8 cellular contexts compared by ENCODE assay signal in the genomic region with DNA sequence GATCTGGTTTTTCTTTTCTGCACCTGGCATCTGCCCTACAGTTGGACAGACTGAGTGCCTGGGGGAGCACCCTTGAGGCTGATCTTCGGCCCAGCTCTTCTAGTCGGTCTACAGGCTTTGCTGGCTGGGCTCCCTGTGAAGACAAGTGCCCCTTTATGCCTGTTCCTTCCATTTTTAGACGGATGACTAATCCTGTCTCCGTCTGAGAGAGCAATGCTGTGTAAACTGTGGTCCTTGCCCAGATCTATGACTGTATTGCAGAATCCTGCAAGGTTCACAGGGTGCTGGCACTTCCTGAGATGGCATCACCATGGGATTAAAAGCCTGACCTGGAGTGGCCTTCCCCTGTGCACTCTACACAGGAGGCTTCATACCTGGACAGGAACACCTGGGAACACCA. TPM values are rescaled to one million over a fixed set of nuclear protein-coding genes. Genes with fewer than 3 reads are reported as not detected.
DNase-seq lines count a peak whose midpoint lies in the region; ATAC-seq and TF ChIP-seq lines count a peak whose summit lies in the region.

No MANE protein-coding gene starts in this region.

- H3K4me1 ChIP-seq in SJSA1 (replicated peaks): peaks cover 13% of the 10 kb centered on the region

- H3K9me3 ChIP-seq in SJSA1 (replicated peaks): no peaks in the 10 kb centered on the region

- H3K36me3 ChIP-seq in SJSA1: no peaks in the 10 kb centered on the region

- no peak for TF ChIP-seq CTCF in retinal pigment epithelial cell (conservative IDR thresholded peaks at IDR 0.05; ENCODE audit: low read depth, low read length)

- DNase-seq in H4 (ENCODE audit: low spot score): peak; percentile 91
- peak; percentile 72 to 73 for DNase-seq in SJSA1 (ENCODE audit: low read depth in 1 of 2, low spot score in 2 of 2)
- peak; percentile 95 for DNase-seq in foreskin melanocyte
- DNase-seq in retinal pigment epithelial cell (ENCODE audit: low read depth): peak; percentile 95
- no peak for DNase-seq in NCI-H1092 treated with DMSO at 0.1 percent for 48 hours (lab: John Stamatoyannopoulos, UW)

- H3K27me3 ChIP-seq in SJSA1 (replicated peaks): no peaks in the 10 kb centered on the region

- no peak overlapping the region for H3K27ac ChIP-seq in SJSA1

- ATAC-seq in HG03135 (IDR thresholded peaks at IDR 0.05; ENCODE audit: unreplicated experiment) (no peak), GM18909 (IDR thresholded peaks at IDR 0.05; ENCODE audit: poor library complexity, unreplicated experiment) (no peak), GM19467 (IDR thresholded peaks at IDR 0.05; ENCODE audit: unreplicated experiment) (no peak)

- H3K4me3 ChIP-seq in SJSA1 (no peak overlapping the region), retinal pigment epithelial cell (ENCODE audit: low read length) (no peak overlapping the region)

RNA-seq across cellular contexts. Expression of a gene that starts 47.6 kb away (rescaled TPM):
- 0.29 and 2.3 TPM in 2 replicates for total RNA-seq in H4 (2014; rRNA removed; shearing (Covaris generic))
- total RNA-seq in SJSA1 (2014; rRNA removed; shearing (Covaris generic)): 1.3 TPM in 1 of 2 replicates, not detected in the other
